In genomic region chr7:117229350-117229749, GRCh38 we compare ENCODE assay signal across 25 cellular contexts.
DNase-seq lines count a peak whose midpoint lies in the region; ATAC-seq, FAIRE-seq and TF ChIP-seq lines count a peak whose summit lies in the region.
"Had no signal": no experiment of that assay in that cellular context is flagged by ENCODE, and none has a peak within 500 bp of the region (broad histone marks: within the 10 kb centered on the region; RNA-seq: fewer than 3 reads in every experiment).

No MANE protein-coding gene starts in this region.

- intact Hi-C loops in MCF 10A (cut with micrococcal nuclease) = no loop called here

- POLR2A ChIA-PET in MCF 10A (lab: Yijun Ruan, JAX) = no interaction called here
- POLR2A ChIA-PET in WTC11 (lab: Charles Lee) = no interaction called here

- H3K27me3 ChIP-seq in GM23248 (replicated peaks; ENCODE audit: insufficient read depth) (no peaks in the 10 kb centered on the region), small intestine (ENCODE audit: control insufficient read depth in 2 of 2, insufficient read depth in 2 of 2, low read length in 2 of 2) (no peaks in the 10 kb centered on the region)
- H3K27me3 ChIP-seq: stomach, thyroid gland, vagina had no signal

- peaks cover 18% of the 10 kb centered on the region for H3F3A ChIP-seq in GM23248 (ENCODE audit: insufficient read depth)

- H2AFZ ChIP-seq in GM23248 = no peak overlapping the region

- no peaks in the 10 kb centered on the region for H3K36me3 Mint-ChIP-seq in MCF 10A (ENCODE audit: insufficient read depth, unreplicated experiment)
- H3K36me3 Mint-ChIP-seq in WTC11 = no peaks in the 10 kb centered on the region
- H3K36me3 Mint-ChIP-seq: activated naive CD4-positive, alpha-beta T cell treated with anti-CD3 and anti-CD28 coated beads, Interleukin-2, amount 50 U/mL, for 24 hours had no signal

- H3K4me3 ChIP-seq in GM23248 = no peak overlapping the region
- no peak overlapping the region for H3K4me3 ChIP-seq in fibroblast of mammary gland (ENCODE audit: control insufficient read depth, low read depth, low read length)
- H3K4me3 ChIP-seq in skeletal muscle cell (ENCODE audit: low read depth, low read length) = no peak overlapping the region
- H3K4me3 ChIP-seq in small intestine (ENCODE audit: low read depth in 1 of 2, low read length in 2 of 2) = no peak overlapping the region
- H3K4me3 ChIP-seq: prostate gland, stomach, thyroid gland, vagina had no signal

- H3K9me3 ChIP-seq in GM23248 (ENCODE audit: low read depth) (no peaks in the 10 kb centered on the region), small intestine (ENCODE audit: control insufficient read depth, low read depth) (no peaks in the 10 kb centered on the region)
- H3K9me3 ChIP-seq: prostate gland, stomach, thyroid gland, vagina had no signal

- no peak overlapping the region for H3K9ac ChIP-seq in GM23248

- no TSS peak for BruUV-seq in MCF 10A (replicated peaks; lab: Mats Ljungman, UMichigan)

- no peaks in the 10 kb centered on the region for H3K27me3 Mint-ChIP-seq in MCF 10A (ENCODE audit: insufficient read depth, unreplicated experiment)
- H3K27me3 Mint-ChIP-seq in WTC11 (ENCODE audit: low read depth) = no peaks in the 10 kb centered on the region; the same call in 1 of the 2 replicates
- H3K27me3 Mint-ChIP-seq: activated CD4-positive, alpha-beta memory T cell treated with anti-CD3 and anti-CD28 coated beads, Interleukin-2, amount 10 ng/mL, durations not matched to agents 7 days and 5 days; activated naive CD4-positive, alpha-beta T cell treated with anti-CD3 and anti-CD28 coated beads, Interleukin-2, amount 50 U/mL, for 24 hours; CD4-positive, CD25-positive, alpha-beta regulatory T cell had no signal

- in situ Hi-C loops in GM23248 (cut with MboI) = no loop called here

- H3K4me3 Mint-ChIP-seq in MCF 10A (ENCODE audit: unreplicated experiment) (no peak overlapping the region), WTC11 (no peak overlapping the region)
- H3K4me3 Mint-ChIP-seq: activated CD4-positive, alpha-beta memory T cell treated with anti-CD3 and anti-CD28 coated beads, Interleukin-2, amount 10 ng/mL, durations not matched to agents 7 days and 5 days; activated naive CD4-positive, alpha-beta T cell treated with anti-CD3 and anti-CD28 coated beads, Interleukin-2, amount 50 U/mL, for 24 hours; CD4-positive, CD25-positive, alpha-beta regulatory T cell had no signal

- DNase-seq in GM23248 (peak; percentile 21), NCI-H2171 treated with DMSO at 0.1 percent for 48 hours (lab: John Stamatoyannopoulos, UW) (peak; percentile 71), fibroblast of mammary gland (ENCODE audit: low read depth) (peak; percentile 22), skeletal muscle cell (ENCODE audit: low read depth) (peak; percentile 67), NCI-H446 treated with DMSO at 0.1 percent for 48 hours (lab: John Stamatoyannopoulos, UW) (no peak), MCF 10A (ENCODE audit: unreplicated experiment) (no peak), small intestine (no peak), WTC11 (ENCODE audit: low spot score) (no peak)
- DNase-seq: activated CD4-positive, alpha-beta memory T cell treated with anti-CD3 and anti-CD28 coated beads, Interleukin-2, amount 10 ng/mL, durations not matched to agents 7 days and 5 days; anterior cingulate cortex; CD4-positive, CD25-positive, alpha-beta regulatory T cell; cortex of kidney; KG1; left cardiac atrium; NCI-H1436; NCI-H526; NK-92 treated with Interleukin-12 subunit alpha and Interleukin-12 subunit beta, amount 100 ng/mL, for 24 hours; SIG-M5; stomach; thyroid gland had no signal

- TF ChIP-seq CTCF in fibroblast of mammary gland (conservative IDR thresholded peaks at IDR 0.05; ENCODE audit: control insufficient read depth, insufficient read depth, low read depth, low read length) = no peak
- TF ChIP-seq CTCF in MCF 10A (IDR thresholded peaks at IDR 0.05; ENCODE audit: unreplicated experiment) = no peak
- TF ChIP-seq CTCF in WTC11 (IDR thresholded peaks at IDR 0.05) = no peak

- H3K79me2 ChIP-seq in GM23248 (ENCODE audit: insufficient read depth) = no peaks in the 10 kb centered on the region

- WGBS in GM23248 (ENCODE audit: low coverage in 1 of 2, low lambda C conversion rate in 2 of 2, missing lambda C conversion rate in 2 of 2), 2 experiments = 89 to 92% methylated on average over 3 of the region's 3 CpGs
- WGBS in small intestine, 3 donors = 84 to 92% (median 91%) methylated on average over 3 of the region's 3 CpGs

- no peak for FAIRE-seq in small intestine (lab: Jason Lieb, UNC)
- FAIRE-seq: frontal cortex had no signal

- no peaks in the 10 kb centered on the region for H4K20me1 ChIP-seq in GM23248 (ENCODE audit: insufficient read depth)

- no peaks in the 10 kb centered on the region for H3K36me3 ChIP-seq in GM23248 (ENCODE audit: low read depth)
- H3K36me3 ChIP-seq in small intestine (ENCODE audit: control insufficient read depth in 2 of 2, insufficient read depth in 2 of 2, low read length in 2 of 2) = peaks cover 0 to 3% of the 10 kb centered on the region in 2 donors
- H3K36me3 ChIP-seq: prostate gland, thyroid gland, vagina had no signal

- H3K9me2 ChIP-seq in GM23248 (ENCODE audit: insufficient read depth) = no peaks in the 10 kb centered on the region

- H3K4me1 Mint-ChIP-seq in MCF 10A (ENCODE audit: insufficient read depth, unreplicated experiment) (no peaks in the 10 kb centered on the region), WTC11 (peaks cover 8% of the 10 kb centered on the region)
- H3K4me1 Mint-ChIP-seq: activated CD4-positive, alpha-beta memory T cell treated with anti-CD3 and anti-CD28 coated beads, Interleukin-2, amount 10 ng/mL, durations not matched to agents 7 days and 5 days; activated naive CD4-positive, alpha-beta T cell treated with anti-CD3 and anti-CD28 coated beads, Interleukin-2, amount 50 U/mL, for 24 hours; CD4-positive, CD25-positive, alpha-beta regulatory T cell had no signal

- H3K27ac Mint-ChIP-seq in MCF 10A (ENCODE audit: low read depth, unreplicated experiment) = no peak overlapping the region
- no peak overlapping the region for H3K27ac Mint-ChIP-seq in WTC11
- H3K27ac Mint-ChIP-seq: activated CD4-positive, alpha-beta memory T cell treated with anti-CD3 and anti-CD28 coated beads, Interleukin-2, amount 10 ng/mL, durations not matched to agents 7 days and 5 days; activated naive CD4-positive, alpha-beta T cell treated with anti-CD3 and anti-CD28 coated beads, Interleukin-2, amount 50 U/mL, for 24 hours; activated T-helper 2 cell treated with anti-CD3 and anti-CD28 coated beads, Interferon-gamma antibody, Interleukin-2, Interleukin-4, amounts not matched to agents 10 μg/mL and 5 μg/mL and 100 μg/mL, durations not matched to agents 14 hours and 24 hours and 36 hours; CD4-positive, CD25-positive, alpha-beta regulatory T cell had no signal

- H3K4me1 ChIP-seq in GM23248 (ENCODE audit: insufficient read depth) = peaks cover 21% of the 10 kb centered on the region
- H3K4me1 ChIP-seq in small intestine (ENCODE audit: control insufficient read depth in 2 of 2, insufficient read depth in 1 of 2, low read depth in 1 of 2, low read length in 1 of 2) = no peaks in the 10 kb centered on the region
- H3K4me1 ChIP-seq: prostate gland, stomach, thyroid gland, vagina had no signal

- CTCF ChIA-PET in MCF 10A (lab: Yijun Ruan, JAX) (interaction anchor here (0.5 to 2.3 kb wide), 4 partner anchors 16 to 96 kb away, joined by 3 to 9 read pairs (median 4); no protein-coding TSS in a partner anchor), WTC11 (lab: Charles Lee) (no interaction called here)

- no peak overlapping the region for H3K4me2 ChIP-seq in GM23248 (ENCODE audit: unreplicated experiment)

- H3K9me3 Mint-ChIP-seq in MCF 10A (ENCODE audit: unreplicated experiment) (peaks cover under 1% of the 10 kb centered on the region), WTC11 (no peaks in the 10 kb centered on the region)

- ATAC-seq in WTC11 = no peak

- no peak overlapping the region for H3K27ac ChIP-seq in GM23248
- no peak overlapping the region for H3K27ac ChIP-seq in small intestine (ENCODE audit: low read depth in 1 of 2, low read length in 1 of 2)
- H3K27ac ChIP-seq: prostate gland, stomach, thyroid gland, vagina had no signal

TF ChIP-seq in WTC11, 78 proteins besides CTCF, POLR2A, EP300 and RAD21:
- no peak for TF ChIP-seq ZNF423 (CRISPR knock-in tag; IDR thresholded peaks at IDR 0.05)
- TF ChIP-seq ERG (CRISPR knock-in tag; IDR thresholded peaks at IDR 0.05) = no peak
- no peak for TF ChIP-seq ZNF671 (CRISPR knock-in tag; IDR thresholded peaks at IDR 0.05)
- no peak for TF ChIP-seq NFATC4 (CRISPR knock-in tag; IDR thresholded peaks at IDR 0.05)
- no peak for TF ChIP-seq ETV6 (CRISPR knock-in tag; IDR thresholded peaks at IDR 0.05)
- TF ChIP-seq HMGA2 (CRISPR knock-in tag; IDR thresholded peaks at IDR 0.05) = no peak
- TF ChIP-seq ZSCAN18 (CRISPR knock-in tag; IDR thresholded peaks at IDR 0.05) = no peak
- no peak for TF ChIP-seq MAX (CRISPR knock-in tag; IDR thresholded peaks at IDR 0.05)
- TF ChIP-seq MXD4 (CRISPR knock-in tag; IDR thresholded peaks at IDR 0.05; ENCODE audit: borderline replicate concordance) = no peak
- TF ChIP-seq SOX15 (CRISPR knock-in tag; IDR thresholded peaks at IDR 0.05) = no peak

Comparison
In these comparisons a context has a peak if more than half of its experiments do, and no peak if none do; other contexts are left out.
1. DNase-seq: peak in GM23248 (single experiment), NCI-H2171 treated with DMSO at 0.1 percent for 48 hours (single experiment), fibroblast of mammary gland (single experiment) and skeletal muscle cell (single experiment); none in NCI-H446 treated with DMSO at 0.1 percent for 48 hours (single experiment), MCF 10A (single experiment), small intestine (single experiment) and WTC11 (single experiment).